ENCODE assay signal across 1 cellular context in the genomic region with DNA sequence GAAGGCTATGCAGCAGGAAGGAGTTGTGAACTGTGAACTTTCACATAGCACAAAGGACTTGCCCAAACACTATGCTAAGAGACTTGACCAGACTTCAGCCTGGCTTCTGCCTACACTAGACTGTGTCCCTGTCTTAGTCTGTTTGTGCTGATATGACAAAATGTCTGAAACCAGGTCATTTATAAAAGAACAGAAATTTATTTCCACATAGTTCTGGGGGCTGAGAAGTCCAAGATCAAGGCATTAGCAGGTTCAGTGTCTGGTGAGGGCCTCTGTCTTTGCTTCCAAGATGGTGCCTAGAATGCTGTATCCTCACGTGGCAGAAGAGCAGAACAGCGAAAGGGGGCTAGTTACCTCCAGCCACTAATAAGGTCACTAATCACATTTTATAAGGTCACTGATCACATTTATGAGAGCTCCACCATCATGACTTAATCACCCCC.
TF ChIP-seq lines count a peak whose summit lies in the region.

No MANE protein-coding gene starts in this region.

TF ChIP-seq in HepG2, 621 proteins besides CTCF, POLR2A, EP300 and RAD21 (continued from another document):
- TF ChIP-seq ATF7-NPFF (CRISPR knock-in tag; IDR thresholded peaks at IDR 0.05; ENCODE audit: low read depth) (no peak), REPIN1 (CRISPR knock-in tag; IDR thresholded peaks at IDR 0.05; ENCODE audit: borderline replicate concordance, low read depth) (no peak), ZNF570 (CRISPR knock-in tag; IDR thresholded peaks at IDR 0.05; ENCODE audit: borderline replicate concordance) (no peak), ZFP36L1 (CRISPR knock-in tag; IDR thresholded peaks at IDR 0.05) (0 out of 2 replicates have a peak, but pooled peaks have one; percentile 32), ZNF326 (CRISPR knock-in tag; IDR thresholded peaks at IDR 0.05; ENCODE audit: borderline replicate concordance) (no peak), MYNN (CRISPR knock-in tag; IDR thresholded peaks at IDR 0.05; ENCODE audit: low read depth) (no peak), SRSF4 (IDR thresholded peaks at IDR 0.05; ENCODE audit: low read depth, low read length, poor library complexity, severe bottlenecking) (no peak), ZBTB20 (CRISPR knock-in tag; IDR thresholded peaks at IDR 0.05; ENCODE audit: borderline replicate concordance, low read depth) (no peak), SOX6 (IDR thresholded peaks at IDR 0.05) (no peak), SOX6 (CRISPR knock-in tag; IDR thresholded peaks at IDR 0.05) (0 out of 2 replicates have a peak, but pooled peaks have one; percentile 24), IKZF1 (IDR thresholded peaks at IDR 0.05) (no peak), AGO2 (optimal IDR thresholded peaks at IDR 0.05; ENCODE audit: low read depth, low read length) (no peak), TEAD3 (CRISPR knock-in tag; optimal IDR thresholded peaks at IDR 0.05; ENCODE audit: borderline replicate concordance) (peak; percentile 29), ZNF121 (CRISPR knock-in tag; IDR thresholded peaks at IDR 0.05) (no peak), CBX2 (IDR thresholded peaks at IDR 0.05; ENCODE audit: low read depth, low read length) (no peak), CBX2 (CRISPR knock-in tag; IDR thresholded peaks at IDR 0.05; ENCODE audit: low read depth) (no peak), DNMT3B (CRISPR knock-in tag; conservative IDR thresholded peaks at IDR 0.05) (no peak), ZKSCAN8 (CRISPR knock-in tag; IDR thresholded peaks at IDR 0.05; ENCODE audit: borderline replicate concordance) (no peak), GPN1 (CRISPR knock-in tag; IDR thresholded peaks at IDR 0.05; ENCODE audit: borderline replicate concordance) (no peak), ZBTB7B (CRISPR knock-in tag; IDR thresholded peaks at IDR 0.05) (no peak)
- TF ChIP-seq, protein P1, sequence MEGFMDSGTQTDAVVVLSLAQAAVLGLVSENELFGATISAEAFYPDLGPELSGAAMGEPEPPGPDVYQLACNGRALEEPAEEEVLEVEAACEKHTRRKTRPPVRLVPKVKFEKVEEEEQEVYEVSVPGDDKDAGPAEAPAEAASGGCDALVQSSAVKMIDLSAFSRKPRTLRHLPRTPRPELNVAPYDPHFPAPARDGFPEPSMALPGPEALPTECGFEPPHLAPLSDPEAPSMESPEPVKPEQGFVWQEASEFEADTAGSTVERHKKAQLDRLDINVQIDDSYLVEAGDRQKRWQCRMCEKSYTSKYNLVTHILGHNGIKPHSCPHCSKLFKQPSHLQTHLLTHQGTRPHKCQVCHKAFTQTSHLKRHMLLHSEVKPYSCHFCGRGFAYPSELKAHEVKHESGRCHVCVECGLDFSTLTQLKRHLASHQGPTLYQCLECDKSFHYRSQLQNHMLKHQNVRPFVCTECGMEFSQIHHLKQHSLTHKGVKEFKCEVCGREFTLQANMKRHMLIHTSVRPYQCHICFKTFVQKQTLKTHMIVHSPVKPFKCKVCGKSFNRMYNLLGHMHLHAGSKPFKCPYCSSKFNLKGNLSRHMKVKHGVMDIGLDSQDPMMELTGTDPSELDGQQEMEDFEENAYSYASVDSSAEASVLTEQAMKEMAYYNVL (CRISPR knock-in tag; IDR thresholded peaks at IDR 0.05; ENCODE audit: borderline replicate concordance): no peak
TF ChIP-seq in HepG2: peak in this region for 25.
